In genomic region chr4:3371038-3371437, GRCh38 we compare ENCODE assay signal across 12 cellular contexts.
DNase-seq lines count a peak whose midpoint lies in the region; ATAC-seq and TF ChIP-seq lines count a peak whose summit lies in the region.
"Had no signal": no experiment of that assay in that cellular context is flagged by ENCODE, and none has a peak within 500 bp of the region (broad histone marks: within the 10 kb centered on the region; RNA-seq: fewer than 3 reads in every experiment).

No MANE protein-coding gene starts in this region.

- H3K4me1 ChIP-seq in H9 (ENCODE audit: insufficient read depth, low read length) (peaks cover 8% of the 10 kb centered on the region; the same call in 1 of the 2 replicates), esophagus squamous epithelium (peaks cover 12 to 40% (median 14%) of the 10 kb centered on the region in 3 donors)

- H2AK5ac ChIP-seq in H9 (ENCODE audit: insufficient read length, low read length), result no peak overlapping the region

- peak overlapping the region; percentile 4 for H3K4me2 ChIP-seq in H9 (ENCODE audit: insufficient read depth, insufficient read length, low read length)

- no peak overlapping the region for H4K8ac ChIP-seq in H9 (replicated peaks; ENCODE audit: insufficient read length, low read depth, low read length)

- no peak overlapping the region for H3K18ac ChIP-seq in H9 (ENCODE audit: insufficient read length, low read depth, low read length)

- H3K9me3 ChIP-seq in H9 (ENCODE audit: control insufficient read depth, low read depth, low read length), result no peaks in the 10 kb centered on the region
- no peaks in the 10 kb centered on the region for H3K9me3 ChIP-seq in esophagus squamous epithelium
- H3K9me3 ChIP-seq: suprapubic skin had no signal

- TF ChIP-seq POLR2A in esophagus squamous epithelium (IDR thresholded peaks at IDR 0.05), result no peak

- no peaks in the 10 kb centered on the region for H3K79me2 ChIP-seq in H9 (ENCODE audit: insufficient read depth, low read length)

- H3K27ac ChIP-seq in H9 (ENCODE audit: insufficient read length, low read depth, low read length) (no peak overlapping the region), esophagus squamous epithelium (no peak overlapping the region)
- H3K27ac ChIP-seq: suprapubic skin had no signal

- no peak overlapping the region for H2BK15ac ChIP-seq in H9 (ENCODE audit: low read depth, low read length)

- H3K56ac ChIP-seq in H9 (ENCODE audit: insufficient read length, low read depth, low read length), result no peak overlapping the region

- H3K9me3 Mint-ChIP-seq in H9, result 0 out of 5 replicates have a peak, but pooled peaks cover 0 to 4% of the 10 kb centered on the region in 2 experiments

- H4K91ac ChIP-seq in H9 (ENCODE audit: insufficient read length, low read depth, low read length), result no peak overlapping the region

- H2BK12ac ChIP-seq in H9 (ENCODE audit: insufficient read length, low read depth, low read length), result no peak overlapping the region

- no peaks in the 10 kb centered on the region; the same call in 1 of the 2 replicates for H3K27me3 ChIP-seq in H9 (ENCODE audit: insufficient read depth, low read length)
- peaks cover 0 to 4% (median 0%) of the 10 kb centered on the region in 4 donors for H3K27me3 ChIP-seq in esophagus squamous epithelium
- H3K27me3 ChIP-seq: suprapubic skin had no signal

- H3K4me1 Mint-ChIP-seq in H9, result peaks cover 44 to 55% of the 10 kb centered on the region in 2 experiments

- H3K36me3 ChIP-seq in esophagus squamous epithelium, result peaks cover 0 to 4% (median 0%) of the 10 kb centered on the region in 3 donors
- H3K36me3 ChIP-seq: suprapubic skin had no signal

- no peak overlapping the region for H2BK5ac ChIP-seq in H9 (ENCODE audit: insufficient read length, low read length)

- intact Hi-C loops in esophagus squamous epithelium (cut with DNase I), result no loop called here

- peaks cover 17% of the 10 kb centered on the region for H3K27me3 Mint-ChIP-seq in H9 (ENCODE audit: low read depth)

- TF ChIP-seq CTCF in H9 (conservative IDR thresholded peaks at IDR 0.05), result no peak
- TF ChIP-seq CTCF in cardiac fibroblast (IDR thresholded peaks at IDR 0.05; ENCODE audit: low read depth, low read length), result no peak
- no peak for TF ChIP-seq CTCF in esophagus squamous epithelium (IDR thresholded peaks at IDR 0.05)

- H3K23me2 ChIP-seq in H9 (ENCODE audit: insufficient read length, low read depth, low read length, poor library complexity, severe bottlenecking), result peaks cover 3% of the 10 kb centered on the region

- no peak overlapping the region for H3T11ph ChIP-seq in H9 (ENCODE audit: low read length)

- H3K4me3 ChIP-seq in cardiac fibroblast (replicated peaks in 1 of 2; ENCODE audit: low read depth in 2 of 2, low read length in 2 of 2), result peak overlapping the region in 1 of 2 donors; percentile 54
- H3K4me3 ChIP-seq in skeletal muscle cell (ENCODE audit: low read depth, low read length), result peak overlapping the region; percentile 35
- H3K4me3 ChIP-seq in esophagus squamous epithelium, result peak overlapping the region in 1 of 4 donors; percentile 21

- no peak overlapping the region for H2BK120ac ChIP-seq in H9 (ENCODE audit: low read depth, low read length, poor library complexity, severe bottlenecking)

- no peak overlapping the region for H3K9ac ChIP-seq in H9 (ENCODE audit: extremely low read depth, insufficient read length, low read length)

- H3K4ac ChIP-seq in H9 (ENCODE audit: low read depth, low read length), result no peak overlapping the region

- no peak overlapping the region for H2BK20ac ChIP-seq in H9 (ENCODE audit: low read depth, low read length, poor library complexity, severe bottlenecking)

- H3K4me3 Mint-ChIP-seq in H9, result peak overlapping the region; percentile 23 to 56

- H2AFZ ChIP-seq in H9 (ENCODE audit: low read length), result no peak overlapping the region

- H4K5ac ChIP-seq in H9 (ENCODE audit: insufficient read length, low read depth, low read length), result no peak overlapping the region

- no peaks in the 10 kb centered on the region for H3K79me1 ChIP-seq in H9 (ENCODE audit: insufficient read depth, low read depth, low read length, poor library complexity, severe bottlenecking)

- no CpG with 5 or more reads among the region's 14 CpGs for WGBS in H9 (ENCODE audit: extremely low coverage, insufficient read length, low lambda C conversion rate)
- WGBS in esophagus squamous epithelium, 2 donors, result 81 to 83% methylated on average over 9 to 14 of the region's 14 CpGs

- DNase-seq in H9 (no peak), cardiac fibroblast (ENCODE audit: low read depth in 2 of 2) (peak; percentile 12 to 34), kidney tubule cell (ENCODE audit: low spot score) (peak; percentile 35), skeletal muscle cell (ENCODE audit: low read depth) (no peak), EL (no peak), esophagus squamous epithelium (lab: John Stamatoyannopoulos, UW) (no peak)
- DNase-seq in stimulated activated CD4-positive, alpha-beta T cell treated with anti-CD3 and anti-CD28 coated beads, Interleukin-4, amount 100 ng/mL, for 24 hours, result no peak
- DNase-seq: activated T-cell treated with anti-CD3 and anti-CD28 coated beads, Interleukin-2, amount 50 U/mL, for 48 hours; Calu3; NCI-H2081 treated with DMSO at 0.1 percent for 48 hours had no signal

- no peak for ATAC-seq in GM21423 (IDR thresholded peaks at IDR 0.05; ENCODE audit: unreplicated experiment)

- peaks cover 0 to 5% (median under 1%) of the 10 kb centered on the region in 3 experiments; a peak in 4 of 7 replicates for H3K36me3 Mint-ChIP-seq in H9 (ENCODE audit: insufficient read depth in 1 of 3, low read depth in 3 of 3)

- H3K14ac ChIP-seq in H9 (ENCODE audit: insufficient read depth, low read length), result no peak overlapping the region

- H3K27ac Mint-ChIP-seq in H9, result peak overlapping the region in 1 of 3 experiments; percentile 6; a peak in 1 of 7 replicates

- H3K23ac ChIP-seq in H9 (ENCODE audit: insufficient read length, low read depth, low read length), result no peak overlapping the region

- H4K20me1 ChIP-seq in H9 (ENCODE audit: control insufficient read depth, insufficient read depth, insufficient read length), result no peaks in the 10 kb centered on the region

Comparison
In these comparisons a context has a peak if more than half of its experiments do, and no peak if none do; other contexts are left out.
1. DNase-seq: peak in cardiac fibroblast (2 of 2) and kidney tubule cell (single experiment); none in H9 (single experiment), skeletal muscle cell (single experiment), stimulated activated CD4-positive, alpha-beta T cell treated with anti-CD3 and anti-CD28 coated beads, Interleukin-4, amount 100 ng/mL, for 24 hours (single experiment), EL (single experiment) and esophagus squamous epithelium (single experiment).